Comparison of ENCODE assay signal across 31 cellular contexts in the genomic region with DNA sequence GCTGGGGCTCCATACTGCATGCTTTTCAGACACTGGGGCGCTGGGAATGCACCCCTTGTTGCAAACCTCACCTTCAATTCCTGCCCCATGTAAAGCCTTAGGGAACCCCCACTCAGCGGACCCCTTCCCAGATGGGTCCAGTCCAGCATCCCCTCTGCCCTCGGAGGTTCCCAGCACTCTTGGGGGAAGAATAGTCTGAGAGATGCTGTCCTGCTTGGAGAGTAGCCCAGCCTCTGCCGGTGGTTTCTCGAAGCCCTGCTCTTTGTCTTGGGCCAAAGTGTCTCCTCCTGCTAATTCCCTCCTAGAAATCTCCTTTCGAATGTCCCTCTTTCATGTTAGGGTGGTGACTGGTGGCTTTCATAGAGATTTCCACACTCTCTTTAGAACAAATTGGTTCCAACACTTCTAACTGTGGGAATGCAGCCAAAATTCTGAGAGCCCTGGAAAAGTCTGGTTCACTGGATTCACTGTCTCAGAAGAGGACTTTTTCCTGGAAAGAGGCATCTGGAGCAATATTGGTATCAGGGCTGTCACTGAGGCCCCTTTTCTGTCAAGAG. TPM values are rescaled to one million over a fixed set of nuclear protein-coding genes. Genes with fewer than 3 reads are reported as not detected.
DNase-seq lines count a peak whose midpoint lies in the region; ATAC-seq, FAIRE-seq and TF ChIP-seq lines count a peak whose summit lies in the region.
"Had no signal": no experiment of that assay in that cellular context is flagged by ENCODE, and none has a peak within 500 bp of the region (broad histone marks: within the 10 kb centered on the region; RNA-seq: fewer than 3 reads in every experiment).

No MANE protein-coding gene starts in this region.

- H3K4me1 Mint-ChIP-seq in MCF 10A (ENCODE audit: insufficient read depth, unreplicated experiment) (peaks cover 33% of the 10 kb centered on the region), H9 (peaks cover 21% of the 10 kb centered on the region in 2 experiments)
- H3K4me1 Mint-ChIP-seq: activated CD4-positive, alpha-beta T cell treated with anti-CD3 and anti-CD28 coated beads for 36 hours; activated T-helper 17 cell treated with anti-CD3 and anti-CD28 coated beads, Interleukin-2, amount 50 U/mL, for 72 hours; CD14-positive monocyte; stimulated activated naive B cell treated with anti-CD40 and anti-IgM and Interleukin-4, amounts not matched to agents 10 μg/mL and 1 μg/mL and 100 μg/mL, for 72 hours had no signal

- H3K23me2 ChIP-seq in H9 (ENCODE audit: insufficient read length, low read depth, low read length, poor library complexity, severe bottlenecking): no peaks in the 10 kb centered on the region

- no peak overlapping the region for H2BK15ac ChIP-seq in H9 (ENCODE audit: low read depth, low read length)

- H3K56ac ChIP-seq in H9 (ENCODE audit: insufficient read length, low read depth, low read length): no peak overlapping the region

- TF ChIP-seq CTCF in MCF 10A (IDR thresholded peaks at IDR 0.05; ENCODE audit: unreplicated experiment) (no peak), breast epithelium (IDR thresholded peaks at IDR 0.05) (no peak), RWPE2 (IDR thresholded peaks at IDR 0.05; ENCODE audit: poor library complexity, severe bottlenecking) (no peak), keratinocyte (optimal IDR thresholded peaks at IDR 0.05 in 1 of 3, IDR thresholded peaks at IDR 0.05 in 1 of 3, conservative IDR thresholded peaks at IDR 0.05 in 1 of 3; ENCODE audit: extremely low read depth in 1 of 3, insufficient read depth in 2 of 3, low read length in 3 of 3) (no peak), H9 (conservative IDR thresholded peaks at IDR 0.05) (no peak)

- no peak overlapping the region for H3T11ph ChIP-seq in H9 (ENCODE audit: low read length)

- no peak overlapping the region for H4K5ac ChIP-seq in H9 (ENCODE audit: insufficient read length, low read depth, low read length)

- H3K27ac ChIP-seq in breast epithelium (no peak overlapping the region), RWPE2 (ENCODE audit: poor library complexity, severe bottlenecking) (peak overlapping the region; percentile 90), keratinocyte (ENCODE audit: control insufficient read depth, insufficient read depth, low read length) (peak overlapping the region; percentile 95), H9 (ENCODE audit: insufficient read length, low read depth, low read length) (no peak overlapping the region)
- H3K27ac ChIP-seq: GM23248, psoas muscle, suprapubic skin, upper lobe of right lung had no signal

- CTCF ChIA-PET in MCF 10A (lab: Yijun Ruan, JAX): interaction anchor here (1.0 to 1.1 kb wide), 2 partner anchors 8 to 85 kb away, joined by 3 to 4 read pairs; no protein-coding TSS in a partner anchor

- POLR2A ChIA-PET in MCF 10A (lab: Yijun Ruan, JAX): interaction anchor here (0.7 to 4.1 kb wide), 12 partner anchors 7 to 117 kb away, joined by 3 to 17 read pairs (median 6); no protein-coding TSS in a partner anchor

- no peak overlapping the region for H2AK5ac ChIP-seq in H9 (ENCODE audit: insufficient read length, low read length)

- no peaks in the 10 kb centered on the region for H3K36me3 ChIP-seq in breast epithelium
- no peaks in the 10 kb centered on the region for H3K36me3 ChIP-seq in RWPE2 (ENCODE audit: low read depth)
- H3K36me3 ChIP-seq in keratinocyte (ENCODE audit: control insufficient read depth in 2 of 2, extremely low read depth in 1 of 2, insufficient read depth in 2 of 2, low read length in 2 of 2): no peaks in the 10 kb centered on the region
- H3K36me3 ChIP-seq: suprapubic skin, upper lobe of right lung had no signal

- H3K9me1 ChIP-seq in keratinocyte (ENCODE audit: control insufficient read depth, extremely low read depth, insufficient read depth, low read length): no peaks in the 10 kb centered on the region

- H3K79me1 ChIP-seq in H9 (ENCODE audit: insufficient read depth, low read depth, low read length, poor library complexity, severe bottlenecking): no peaks in the 10 kb centered on the region

- H4K20me1 ChIP-seq in keratinocyte (ENCODE audit: control insufficient read depth, extremely low read depth, insufficient read depth, low read length): no peaks in the 10 kb centered on the region
- H4K20me1 ChIP-seq in H9 (ENCODE audit: control insufficient read depth, insufficient read depth, insufficient read length): no peaks in the 10 kb centered on the region

- H3K9me3 ChIP-seq in breast epithelium: peaks cover 4 to 9% of the 10 kb centered on the region in 2 donors
- H3K9me3 ChIP-seq in RWPE2 (ENCODE audit: severe bottlenecking): no peaks in the 10 kb centered on the region
- peaks cover 3% of the 10 kb centered on the region for H3K9me3 ChIP-seq in keratinocyte (ENCODE audit: control insufficient read depth, low read depth, low read length)
- no peaks in the 10 kb centered on the region for H3K9me3 ChIP-seq in H9 (ENCODE audit: control insufficient read depth, low read depth, low read length)
- H3K9me3 ChIP-seq: Caco-2, suprapubic skin, upper lobe of right lung had no signal

- H4K8ac ChIP-seq in H9 (replicated peaks; ENCODE audit: insufficient read length, low read depth, low read length): no peak overlapping the region

- H3K4me3 ChIP-seq in breast epithelium (no peak overlapping the region), RWPE2 (ENCODE audit: severe bottlenecking) (no peak overlapping the region), keratinocyte (ENCODE audit: control insufficient read depth in 2 of 3, extremely low read depth in 1 of 3, insufficient read depth in 2 of 3, low read depth in 1 of 3, low read length in 3 of 3) (no peak overlapping the region)
- H3K4me3 ChIP-seq: GM23248, psoas muscle, suprapubic skin, upper lobe of right lung had no signal

- H4K91ac ChIP-seq in H9 (ENCODE audit: insufficient read length, low read depth, low read length): no peak overlapping the region

- H3K79me2 ChIP-seq in keratinocyte (ENCODE audit: control insufficient read depth, insufficient read depth, low read length) (no peaks in the 10 kb centered on the region), H9 (ENCODE audit: insufficient read depth, low read length) (no peaks in the 10 kb centered on the region)

- H2BK120ac ChIP-seq in H9 (ENCODE audit: low read depth, low read length, poor library complexity, severe bottlenecking): no peak overlapping the region

- dilution Hi-C loops in keratinocyte (cut with MboI; ENCODE audit: extremely low pct_ligation_motif_present, low sequenced_read_pairs): no loop called here

- H2BK12ac ChIP-seq in H9 (ENCODE audit: insufficient read length, low read depth, low read length): no peak overlapping the region

- no peaks in the 10 kb centered on the region for H3K27me3 Mint-ChIP-seq in MCF 10A (ENCODE audit: insufficient read depth, unreplicated experiment)
- peaks cover 37% of the 10 kb centered on the region for H3K27me3 Mint-ChIP-seq in H9 (ENCODE audit: low read depth)

- H3K4me2 ChIP-seq in keratinocyte (ENCODE audit: control insufficient read depth, extremely low read depth, insufficient read depth, low read depth, low read length) (peak overlapping the region; percentile 54), H9 (ENCODE audit: insufficient read depth, insufficient read length, low read length) (no peak overlapping the region)

- no peak overlapping the region for H3K14ac ChIP-seq in H9 (ENCODE audit: insufficient read depth, low read length)

- DNase-seq in MCF 10A (ENCODE audit: unreplicated experiment): peak; percentile 64
- DNase-seq in breast epithelium (ENCODE audit: low spot score in 2 of 2): no peak
- no peak for DNase-seq in RWPE2 (ENCODE audit: low spot score)
- no peak for DNase-seq in keratinocyte (ENCODE audit: low read depth, low spot score)
- DNase-seq in superior temporal gyrus (ENCODE audit: extremely low spot score): peak; percentile 28
- DNase-seq in H9: no peak
- no peak for DNase-seq in DMS 273 treated with DMSO at 0.1 percent for 48 hours (lab: John Stamatoyannopoulos, UW)
- DNase-seq: activated CD4-positive, alpha-beta T cell treated with anti-CD3 and anti-CD28 coated beads for 36 hours; activated CD8-positive, alpha-beta T cell treated with anti-CD3 and anti-CD28 coated beads, Interleukin-2, amount 10 ng/mL, durations not matched to agents 7 days and 5 days; cortex of kidney; effector memory CD8-positive, alpha-beta T cell; erythroblast; GM23248; naive thymus-derived CD8-positive, alpha-beta T cell; NCI-H1092; NCI-H1930; NCI-H2171 treated with DMSO at 0.1 percent for 48 hours; NCI-H510A treated with DMSO at 0.1 percent for 48 hours; occipital lobe; psoas muscle; SIG-M5; stimulated activated naive B cell treated with anti-CD40 and anti-IgM and Interleukin-4, amounts not matched to agents 10 μg/mL and 1 μg/mL and 100 μg/mL, for 72 hours; upper lobe of right lung had no signal

- H3K4me1 ChIP-seq in breast epithelium: no peaks in the 10 kb centered on the region
- peaks cover 35% of the 10 kb centered on the region for H3K4me1 ChIP-seq in RWPE2 (ENCODE audit: insufficient read depth, poor library complexity, severe bottlenecking)
- peaks cover 26% of the 10 kb centered on the region for H3K4me1 ChIP-seq in keratinocyte (ENCODE audit: control insufficient read depth, extremely low read depth, insufficient read depth, low read length)
- no peaks in the 10 kb centered on the region; the same call in 1 of the 2 replicates for H3K4me1 ChIP-seq in H9 (ENCODE audit: insufficient read depth, low read length)
- H3K4me1 ChIP-seq: psoas muscle, upper lobe of right lung had no signal

- H2BK20ac ChIP-seq in H9 (ENCODE audit: low read depth, low read length, poor library complexity, severe bottlenecking): no peak overlapping the region

- no peak overlapping the region for H3K23ac ChIP-seq in H9 (ENCODE audit: insufficient read length, low read depth, low read length)

- BruUV-seq in MCF 10A (replicated peaks; lab: Mats Ljungman, UMichigan): no TSS peak

- peak overlapping the region; percentile 54 for H3K4me3 Mint-ChIP-seq in MCF 10A (ENCODE audit: unreplicated experiment)
- H3K4me3 Mint-ChIP-seq in H9: no peak overlapping the region
- H3K4me3 Mint-ChIP-seq: activated CD4-positive, alpha-beta T cell treated with anti-CD3 and anti-CD28 coated beads for 36 hours; activated CD8-positive, alpha-beta T cell treated with anti-CD3 and anti-CD28 coated beads, Interleukin-2, amount 10 ng/mL, durations not matched to agents 7 days and 5 days; activated naive CD8-positive, alpha-beta T cell; activated T-helper 17 cell treated with anti-CD3 and anti-CD28 coated beads, Interleukin-2, amount 50 U/mL, for 72 hours; CD14-positive monocyte; effector memory CD8-positive, alpha-beta T cell; IgD-negative memory B cell; naive thymus-derived CD8-positive, alpha-beta T cell; stimulated activated naive B cell treated with anti-CD40 and anti-IgM and Interleukin-4, amounts not matched to agents 10 μg/mL and 1 μg/mL and 100 μg/mL, for 72 hours; T-helper 2 cell treated with Interferon-gamma antibody and Interleukin-4, amounts not matched to agents 5 μg/mL and 100 μg/mL, for 36 hours had no signal

- no peak overlapping the region for H3K4ac ChIP-seq in H9 (ENCODE audit: low read depth, low read length)

- peak; percentile 32 for FAIRE-seq in keratinocyte (lab: Jason Lieb, UNC)

- WGBS in H9 (ENCODE audit: extremely low coverage, insufficient read length, low lambda C conversion rate): no CpG with 5 or more reads among the region's 6 CpGs

- H3K27ac Mint-ChIP-seq in MCF 10A (ENCODE audit: low read depth, unreplicated experiment): peak overlapping the region; percentile 91
- H3K27ac Mint-ChIP-seq in H9: no peak overlapping the region
- H3K27ac Mint-ChIP-seq: activated CD4-positive, alpha-beta T cell treated with anti-CD3 and anti-CD28 coated beads for 36 hours; activated CD8-positive, alpha-beta T cell treated with anti-CD3 and anti-CD28 coated beads, Interleukin-2, amount 10 ng/mL, durations not matched to agents 7 days and 5 days; activated naive CD8-positive, alpha-beta T cell; activated T-helper 17 cell treated with anti-CD3 and anti-CD28 coated beads, Interleukin-2, amount 50 U/mL, for 72 hours; CD14-positive monocyte; effector memory CD8-positive, alpha-beta T cell; IgD-negative memory B cell; stimulated activated naive B cell treated with anti-CD40 and anti-IgM and Interleukin-4, amounts not matched to agents 10 μg/mL and 1 μg/mL and 100 μg/mL, for 72 hours; T-helper 2 cell treated with Interferon-gamma antibody and Interleukin-4, amounts not matched to agents 5 μg/mL and 100 μg/mL, for 36 hours had no signal

- peaks cover 14% of the 10 kb centered on the region for H3K36me3 Mint-ChIP-seq in MCF 10A (ENCODE audit: insufficient read depth, unreplicated experiment)
- H3K36me3 Mint-ChIP-seq in H9 (ENCODE audit: insufficient read depth in 1 of 3, low read depth in 3 of 3): peaks cover 0 to 5% (median 0%) of the 10 kb centered on the region in 3 experiments; a peak in 3 of 7 replicates
- H3K36me3 Mint-ChIP-seq: activated naive CD8-positive, alpha-beta T cell; CD14-positive monocyte had no signal

- H3K9me3 Mint-ChIP-seq in MCF 10A (ENCODE audit: unreplicated experiment) (peaks cover 21% of the 10 kb centered on the region), H9 (peaks cover 0 to 4% of the 10 kb centered on the region in 2 experiments; a peak in 4 of 5 replicates)
- H3K9me3 Mint-ChIP-seq: effector memory CD8-positive, alpha-beta T cell; IgD-negative memory B cell; T-helper 2 cell treated with Interferon-gamma antibody and Interleukin-4, amounts not matched to agents 5 μg/mL and 100 μg/mL, for 36 hours had no signal

- intact Hi-C loops in MCF 10A (cut with micrococcal nuclease) (no loop called here), breast epithelium (cut with DNase I; ENCODE audit: low total_unique reads) (no loop called here)

- H2BK5ac ChIP-seq in H9 (ENCODE audit: insufficient read length, low read length): no peak overlapping the region

- H3K18ac ChIP-seq in H9 (ENCODE audit: insufficient read length, low read depth, low read length): no peak overlapping the region

- peak; percentile 15 for ATAC-seq in RWPE2 (ENCODE audit: low read depth)
- ATAC-seq in GM18498 (IDR thresholded peaks at IDR 0.05; ENCODE audit: unreplicated experiment): no peak
- ATAC-seq: activated CD4-positive, alpha-beta T cell treated with anti-CD3 and anti-CD28 coated beads for 36 hours; activated CD8-positive, alpha-beta T cell treated with anti-CD3 and anti-CD28 coated beads, Interleukin-2, amount 10 ng/mL, durations not matched to agents 7 days and 5 days; activated T-helper 17 cell treated with anti-CD3 and anti-CD28 coated beads, Interleukin-2, amount 50 U/mL, for 72 hours; effector memory CD8-positive, alpha-beta T cell; naive thymus-derived CD8-positive, alpha-beta T cell; psoas muscle; stimulated activated naive B cell treated with anti-CD40 and anti-IgM and Interleukin-4, amounts not matched to agents 10 μg/mL and 1 μg/mL and 100 μg/mL, for 72 hours; upper lobe of right lung had no signal

- H3K27me3 ChIP-seq in breast epithelium (peaks cover 0 to 12% of the 10 kb centered on the region in 2 donors), RWPE2 (ENCODE audit: insufficient read depth, poor library complexity, severe bottlenecking) (no peaks in the 10 kb centered on the region), keratinocyte (ENCODE audit: control insufficient read depth, extremely low read depth, insufficient read depth, low read length) (no peaks in the 10 kb centered on the region), H9 (ENCODE audit: insufficient read depth, low read length) (no peaks in the 10 kb centered on the region)

- H2AFZ ChIP-seq in keratinocyte (ENCODE audit: control insufficient read depth, low read length) (no peak overlapping the region), H9 (ENCODE audit: low read length) (no peak overlapping the region)
- H2AFZ ChIP-seq: GM23248 had no signal

- peak overlapping the region; percentile 79 for H3K9ac ChIP-seq in keratinocyte (ENCODE audit: control insufficient read depth, extremely low read depth, insufficient read depth, low read length)
- H3K9ac ChIP-seq in H9 (ENCODE audit: extremely low read depth, insufficient read length, low read length): no peak overlapping the region
- H3K9ac ChIP-seq: GM23248 had no signal

- no peak for TF ChIP-seq POLR2A in breast epithelium (IDR thresholded peaks at IDR 0.05)

RNA-seq across cellular contexts. Expression of gene SULF2, which starts 24.9 kb away (rescaled TPM):
- 68.7 and 82.2 TPM in 2 replicates for total RNA-seq in MCF 10A (2022)
- total RNA-seq in breast epithelium: 10 to 100 TPM; 36.3 to 62.5 (median 58.0) TPM
- polyA plus RNA-seq in keratinocyte: 52.2 to 93.9 TPM (median 64.4 TPM) in 3 replicates
- 161 TPM for polyA plus RNA-seq in keratinocyte (2011; ENCODE audit: low read depth)
- 72.7 and 101 TPM in 2 replicates for polyA plus RNA-seq in keratinocyte (2011; cell fraction: cytosol; rRNA removed)
- polyA plus RNA-seq in keratinocyte (2011; cell fraction: nucleus; rRNA removed): 174 and 222 TPM in 2 replicates
- 111 and 224 TPM in 2 replicates for polyA plus RNA-seq in keratinocyte (2012; ENCODE audit: low replicate concordance)
- 125 to 387 TPM (median 155 TPM) in 3 replicates for polyA minus RNA-seq in keratinocyte
- 139 TPM for polyA minus RNA-seq in keratinocyte (2011; cell fraction: cytosol; rRNA and poly(A)+ RNA removed)
- polyA minus RNA-seq in keratinocyte (2011; cell fraction: nucleus; rRNA and poly(A)+ RNA removed): 253 and 279 TPM in 2 replicates
- total RNA-seq in H9 (2021): 30.9 and 31.2 TPM in 2 replicates

Comparison
In these comparisons a context has a peak if more than half of its experiments do, and no peak if none do; other contexts are left out.
1. DNase-seq: peak in MCF 10A (single experiment) and superior temporal gyrus (single experiment); none in breast epithelium (0 of 2), RWPE2 (single experiment), keratinocyte (single experiment), H9 (single experiment) and DMS 273 treated with DMSO at 0.1 percent for 48 hours (single experiment).
2. H3K27ac ChIP-seq: peak in RWPE2 (single experiment) and keratinocyte (single experiment); none in breast epithelium (0 of 2) and H9 (single experiment).